Comparison of ENCODE assay signal across 14 cellular contexts in the genomic region with DNA sequence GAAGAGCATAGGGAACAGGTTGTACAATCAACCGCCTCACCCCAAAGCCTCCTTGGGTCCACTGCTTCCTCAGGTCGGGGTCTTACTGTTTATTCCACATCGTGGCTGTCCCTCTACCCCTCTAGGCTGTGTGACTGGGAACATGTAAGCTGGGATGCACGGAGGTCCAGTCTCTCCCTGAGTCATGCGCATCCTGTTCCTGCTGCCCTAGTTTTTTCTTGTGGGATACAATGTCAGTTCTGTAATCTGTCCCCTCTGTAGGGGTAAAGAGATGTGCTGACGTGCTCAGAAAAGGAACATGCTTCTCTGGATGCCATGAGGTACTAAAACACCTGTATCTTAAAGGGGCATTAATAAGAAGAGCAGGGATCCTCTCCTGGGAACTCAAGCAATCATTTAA.
DNase-seq lines count a peak whose midpoint lies in the region; ATAC-seq and TF ChIP-seq lines count a peak whose summit lies in the region.
"Had no signal": no experiment of that assay in that cellular context is flagged by ENCODE, and none has a peak within 500 bp of the region (broad histone marks: within the 10 kb centered on the region; RNA-seq: fewer than 3 reads in every experiment).

No MANE protein-coding gene starts in this region.

- no peaks in the 10 kb centered on the region for H3K9me3 Mint-ChIP-seq in activated naive CD4-positive, alpha-beta T cell treated with anti-CD3 and anti-CD28 coated beads, Interleukin-2, amount 50 U/mL, for 24 hours
- H3K9me3 Mint-ChIP-seq in activated naive CD4-positive, alpha-beta T cell treated with anti-CD3 and anti-CD28 coated beads, Interleukin-2, amount 50 U/mL, for 72 hours, result no peaks in the 10 kb centered on the region

- peaks cover 0 to 70% (median 12%) of the 10 kb centered on the region in 6 donors for H3K36me3 ChIP-seq in spleen

- DNase-seq in activated naive CD4-positive, alpha-beta T cell treated with anti-CD3 and anti-CD28 coated beads, Interleukin-2, amount 50 U/mL, for 16 hours, result no peak
- no peak for DNase-seq in activated naive CD4-positive, alpha-beta T cell treated with anti-CD3 and anti-CD28 coated beads, Interleukin-2, amount 50 U/mL, for 72 hours (ENCODE audit: low spot score in 2 of 2)
- DNase-seq in right cardiac atrium (no peak), spleen (no peak), NCI-H82 treated with DMSO at 0.1 percent for 48 hours (lab: John Stamatoyannopoulos, UW; ENCODE audit: unreplicated experiment) (no peak)
- DNase-seq: cerebellar nuclear complex; NCI-H146; NCI-H510A; stimulated activated CD4-positive, alpha-beta T cell treated with anti-CD3 and anti-CD28 coated beads, Interleukin-15, amount 100 ng/mL, for 24 hours; stimulated activated CD8-positive, alpha-beta memory T cell treated with anti-CD3 and anti-CD28 coated beads, Interleukin-4, amount 100 ng/mL, for 48 hours had no signal

- intact Hi-C loops in right cardiac atrium (cut with DNase I), result no loop called here
- intact Hi-C loops in spleen (cut with DNase I; ENCODE audit: low total_unique reads), result no loop called here

- H3K36me3 Mint-ChIP-seq in activated naive CD4-positive, alpha-beta T cell treated with anti-CD3 and anti-CD28 coated beads, Interleukin-2, amount 50 U/mL, for 24 hours, result peaks cover 13% of the 10 kb centered on the region
- H3K36me3 Mint-ChIP-seq in activated naive CD4-positive, alpha-beta T cell treated with anti-CD3 and anti-CD28 coated beads, Interleukin-2, amount 50 U/mL, for 72 hours, result peaks cover 0 to 12% of the 10 kb centered on the region in 2 donors

- peak overlapping the region; percentile 75 for H3K27ac Mint-ChIP-seq in activated naive CD4-positive, alpha-beta T cell treated with anti-CD3 and anti-CD28 coated beads, Interleukin-2, amount 50 U/mL, for 24 hours
- peak overlapping the region; percentile 14 to 79 for H3K27ac Mint-ChIP-seq in activated naive CD4-positive, alpha-beta T cell treated with anti-CD3 and anti-CD28 coated beads, Interleukin-2, amount 50 U/mL, for 72 hours

- H3K4me3 ChIP-seq in right cardiac atrium (ENCODE audit: low read length), result no peak overlapping the region
- H3K4me3 ChIP-seq in spleen, result no peak overlapping the region
- H3K4me3 ChIP-seq: K562 had no signal

- no peak for TF ChIP-seq POLR2A in spleen (IDR thresholded peaks at IDR 0.05)

- H3K9me3 ChIP-seq in right cardiac atrium (ENCODE audit: control insufficient read depth, low read length) (no peaks in the 10 kb centered on the region), spleen (no peaks in the 10 kb centered on the region)

- H3K4me1 Mint-ChIP-seq in activated naive CD4-positive, alpha-beta T cell treated with anti-CD3 and anti-CD28 coated beads, Interleukin-2, amount 50 U/mL, for 24 hours, result peaks cover 86% of the 10 kb centered on the region

- ATAC-seq in activated naive CD4-positive, alpha-beta T cell treated with anti-CD3 and anti-CD28 coated beads, Interleukin-2, amount 50 U/mL, for 72 hours, result peak in 1 of 2 donors; percentile 7
- ATAC-seq in right cardiac atrium (peak in 1 of 2 donors; percentile 53), HG03439 (IDR thresholded peaks at IDR 0.05; ENCODE audit: unreplicated experiment) (no peak), HG03520 (IDR thresholded peaks at IDR 0.05; ENCODE audit: unreplicated experiment) (no peak)
- ATAC-seq: K562 had no signal

- H3K4me3 Mint-ChIP-seq in activated naive CD4-positive, alpha-beta T cell treated with anti-CD3 and anti-CD28 coated beads, Interleukin-2, amount 50 U/mL, for 24 hours, result peak overlapping the region; percentile 19

- H3K27me3 ChIP-seq in right cardiac atrium (ENCODE audit: control insufficient read depth, insufficient read depth) (no peaks in the 10 kb centered on the region), spleen (replicated peaks in 1 of 7) (no peaks in the 10 kb centered on the region)

- H3K27ac ChIP-seq in right cardiac atrium (ENCODE audit: low read length) (peak overlapping the region; percentile 64), spleen (peak overlapping the region in 6 of 8 donors; percentile 7 to 81 (median 66))

- no peaks in the 10 kb centered on the region for H3K27me3 Mint-ChIP-seq in activated naive CD4-positive, alpha-beta T cell treated with anti-CD3 and anti-CD28 coated beads, Interleukin-2, amount 50 U/mL, for 24 hours

- H3K4me1 ChIP-seq in right cardiac atrium (ENCODE audit: control insufficient read depth, insufficient read depth, low read length) (peaks cover 37% of the 10 kb centered on the region), spleen (peaks cover 51 to 98% (median 84%) of the 10 kb centered on the region in 6 donors)

- TF ChIP-seq CTCF in spleen (IDR thresholded peaks at IDR 0.05 in 8 of 11, conservative IDR thresholded peaks at IDR 0.05 in 3 of 11), result no peak

- 59% methylated on average over 6 of the region's 6 CpGs for WGBS in right cardiac atrium
- whole genome bisulfite sequencing in spleen, 5 donors, result 71 to 85% (median 77%) methylated on average over 6 of the region's 6 CpGs
